In the genomic region with DNA sequence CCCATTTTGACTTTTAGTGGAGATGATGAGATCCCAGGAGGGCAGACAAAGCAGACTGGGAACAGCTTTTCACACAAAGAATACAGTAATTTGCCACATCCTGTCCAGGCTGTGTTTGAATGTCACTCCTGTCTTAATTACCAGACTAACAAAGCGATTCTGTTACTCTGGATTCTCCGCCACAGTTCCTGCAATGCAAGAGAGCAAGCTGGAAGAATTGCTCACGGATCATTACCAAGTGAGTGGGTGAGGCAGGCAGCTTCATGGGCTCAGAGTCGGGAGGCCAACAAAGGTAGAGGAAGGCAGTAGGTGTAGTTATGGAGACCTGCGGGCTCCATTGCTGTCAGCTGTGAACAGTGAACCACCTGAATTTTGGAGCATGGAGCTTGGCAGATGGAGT, we compare ENCODE assay signal across 17 cellular contexts.
DNase-seq lines count a peak whose midpoint lies in the region; ATAC-seq and FAIRE-seq lines count a peak whose summit lies in the region.
"Had no signal": no experiment of that assay in that cellular context is flagged by ENCODE, and none has a peak within 500 bp of the region (broad histone marks: within the 10 kb centered on the region; RNA-seq: fewer than 3 reads in every experiment).

No MANE protein-coding gene starts in this region.

- no peaks in the 10 kb centered on the region for H3K36me3 ChIP-seq in mesodermal cell (ENCODE audit: control insufficient read depth, insufficient read depth, low read length)
- H3K36me3 ChIP-seq: gastrocnemius medialis, right lobe of liver had no signal

- H3K4me1 ChIP-seq in mesodermal cell (ENCODE audit: control insufficient read depth, insufficient read depth, low read length, poor library complexity, severe bottlenecking), result no peaks in the 10 kb centered on the region
- H3K4me1 ChIP-seq: gastrocnemius medialis, right lobe of liver had no signal

- 70 to 80% methylated on average over 5 of the region's 5 CpGs for WGBS in mesodermal cell (ENCODE audit: insufficient coverage in 2 of 2), 2 experiments

- no peak overlapping the region for H3K4me3 ChIP-seq in mesodermal cell (ENCODE audit: extremely low read depth, insufficient read depth, low read length, poor library complexity, severe bottlenecking)
- H3K4me3 ChIP-seq: gastrocnemius medialis, right lobe of liver had no signal

- H3K27ac ChIP-seq in mesodermal cell (ENCODE audit: low read depth, low read length, severe bottlenecking), result peak overlapping the region; percentile 65
- H3K27ac ChIP-seq: gastrocnemius medialis, right lobe of liver had no signal

- no peaks in the 10 kb centered on the region for H3K9me3 ChIP-seq in mesodermal cell (ENCODE audit: control insufficient read depth, low read length)
- H3K9me3 ChIP-seq: gastrocnemius medialis, right lobe of liver had no signal

- FAIRE-seq in GM19239 (lab: Jason Lieb, UNC), result no peak
- FAIRE-seq: HTR-8/SVneo had no signal

- ATAC-seq in HG03565 (IDR thresholded peaks at IDR 0.05; ENCODE audit: unreplicated experiment) (no peak), HG02588 (IDR thresholded peaks at IDR 0.05; ENCODE audit: unreplicated experiment) (no peak)
- no peak for ATAC-seq in activated CD4-positive, CD25-positive, alpha-beta regulatory T cell treated with anti-CD3 and anti-CD28 coated beads, Interleukin-2, amount 50 U/mL, for 24 hours
- ATAC-seq: gastrocnemius medialis; natural killer cell treated with Interleukin-12 subunit alpha and Interleukin-12 subunit beta and Interleukin-15 and Interleukin-18, amount 100 ng/mL, for 72 hours; right lobe of liver had no signal

- DNase-seq in Daoy (ENCODE audit: low read depth) (peak; percentile 39), NCI-H2029 (lab: John Stamatoyannopoulos, UW) (peak; percentile 50), NCI-H748 treated with DMSO at 0.1 percent for 48 hours (lab: John Stamatoyannopoulos, UW) (peak; percentile 93), GM19239 (ENCODE audit: insufficient read length, low spot score) (no peak)
- DNase-seq: activated CD4-positive, alpha-beta T cell treated with anti-CD3 and anti-CD28 coated beads, Interleukin-2, amount 50 U/mL, for 1 hour; activated T-cell treated with anti-CD3 and anti-CD28 coated beads, Interleukin-2, amount 50 U/mL, for 24 hours; gastrocnemius medialis; mammary epithelial cell; right lobe of liver; stimulated activated CD4-positive, alpha-beta T cell treated with anti-CD3 and anti-CD28 coated beads, Interleukin-2, amount 100 ng/mL, for 48 hours; stimulated activated CD8-positive, alpha-beta memory T cell treated with anti-CD3 and anti-CD28 coated beads, Interleukin-4, amount 100 ng/mL, for 48 hours had no signal
